In the genomic region with DNA sequence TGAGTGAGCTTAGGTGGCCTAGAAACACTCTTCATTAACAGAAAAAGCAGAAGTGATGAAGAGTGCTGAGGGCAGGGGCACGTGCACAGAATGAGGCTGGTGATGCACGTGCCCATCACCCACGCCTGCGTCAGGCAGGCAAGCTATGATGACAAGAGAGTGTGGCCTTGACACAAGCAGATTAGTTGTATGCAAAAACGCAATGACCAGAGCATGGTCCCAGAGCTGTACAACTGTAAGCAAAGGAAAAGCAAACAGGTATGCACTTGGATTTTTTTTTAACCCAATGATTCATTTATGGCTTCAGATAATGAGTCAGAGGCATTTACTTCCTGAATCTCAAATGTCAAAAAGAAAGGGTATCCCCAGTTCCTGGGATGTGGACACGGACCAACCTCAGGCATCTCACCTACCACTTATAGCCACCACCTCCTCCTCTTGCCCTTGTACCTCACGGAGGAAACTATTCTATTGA, we compare ENCODE assay signal across 9 cellular contexts. TPM values are rescaled to one million over a fixed set of nuclear protein-coding genes. Genes with fewer than 3 reads are reported as not detected.
A peak's percentile ranks its signal among the peaks of the same experiment; 100 is the strongest.
DNase-seq lines count a peak whose midpoint lies in the region; ATAC-seq, FAIRE-seq and TF ChIP-seq lines count a peak whose summit lies in the region.
"Had no signal": no experiment of that assay in that cellular context is flagged by ENCODE, and none has a peak within 500 bp of the region (broad histone marks: within the 10 kb centered on the region; RNA-seq: fewer than 3 reads in every experiment).

No MANE protein-coding gene starts in this region.

- H2AFZ ChIP-seq in IMR-90 (replicated peaks; ENCODE audit: low read length, poor library complexity) (no peak overlapping the region), keratinocyte (ENCODE audit: control insufficient read depth, low read length) (no peak overlapping the region)

- no peak overlapping the region for H4K8ac ChIP-seq in IMR-90 (ENCODE audit: low read depth in 2 of 2, low read length in 2 of 2)

- POLR2A ChIA-PET in IMR-90 (lab: Charles Lee; ENCODE audit: unreplicated experiment): no interaction called here

- TF ChIP-seq CTCF in IMR-90 (conservative IDR thresholded peaks at IDR 0.05; ENCODE audit: low read depth, low read length) (no peak), keratinocyte (optimal IDR thresholded peaks at IDR 0.05 in 1 of 3, IDR thresholded peaks at IDR 0.05 in 1 of 3, conservative IDR thresholded peaks at IDR 0.05 in 1 of 3; ENCODE audit: extremely low read depth in 1 of 3, insufficient read depth in 2 of 3, low read length in 3 of 3) (no peak), uterus (IDR thresholded peaks at IDR 0.05) (no peak)

- in situ Hi-C loops in IMR-90 (cut with MboI; ENCODE audit: low sequenced_read_pairs): no loop called here

- no peaks in the 10 kb centered on the region for H3K9me3 ChIP-seq in IMR-90 (ENCODE audit: control insufficient read depth, insufficient read depth, low read length)
- H3K9me3 ChIP-seq in keratinocyte (ENCODE audit: control insufficient read depth, low read depth, low read length): no peaks in the 10 kb centered on the region
- no peaks in the 10 kb centered on the region for H3K9me3 ChIP-seq in uterus

- H3K4me2 ChIP-seq in IMR-90 (ENCODE audit: low read depth, low read length) (no peak overlapping the region), keratinocyte (ENCODE audit: control insufficient read depth, extremely low read depth, insufficient read depth, low read depth, low read length) (peak overlapping the region; percentile 70)

- H3K4me1 ChIP-seq in IMR-90 (ENCODE audit: control insufficient read depth, insufficient read depth, low read length) (peaks cover 2% of the 10 kb centered on the region), keratinocyte (ENCODE audit: control insufficient read depth, extremely low read depth, insufficient read depth, low read length) (peaks cover 36% of the 10 kb centered on the region), uterus (no peaks in the 10 kb centered on the region)

- H2AK9ac ChIP-seq in IMR-90 (replicated peaks; ENCODE audit: low read depth, low read length, poor library complexity): no peak overlapping the region

- H2BK20ac ChIP-seq in IMR-90 (ENCODE audit: low read depth, low read length): no peak overlapping the region

- no peak for TF ChIP-seq POLR2A in GM18505 (IDR thresholded peaks at IDR 0.05; ENCODE audit: borderline replicate concordance, extremely low read depth, insufficient read depth, insufficient read length)
- no peak for TF ChIP-seq POLR2A in IMR-90 (IDR thresholded peaks at IDR 0.05; ENCODE audit: low read depth, low read length)
- TF ChIP-seq POLR2A in uterus (IDR thresholded peaks at IDR 0.05): no peak

- no peak for TF ChIP-seq RAD21 in IMR-90 (IDR thresholded peaks at IDR 0.05; ENCODE audit: low read length)

- H3K9ac ChIP-seq in IMR-90 (ENCODE audit: low read depth, low read length) (no peak overlapping the region), keratinocyte (ENCODE audit: control insufficient read depth, extremely low read depth, insufficient read depth, low read length) (peak overlapping the region; percentile 52)

- CTCF ChIA-PET in IMR-90 (lab: Yijun Ruan, JAX): interaction anchor here (1.0 kb wide), 1 partner anchor 50 kb away, joined by 4 read pairs; no protein-coding TSS in a partner anchor

- H4K5ac ChIP-seq in IMR-90 (ENCODE audit: low read depth, low read length): no peak overlapping the region

- H3K27me3 ChIP-seq in IMR-90 (ENCODE audit: control insufficient read depth, insufficient read depth, low read length) (peaks cover 12% of the 10 kb centered on the region), keratinocyte (ENCODE audit: control insufficient read depth, extremely low read depth, insufficient read depth, low read length) (no peaks in the 10 kb centered on the region), uterus (no peaks in the 10 kb centered on the region)

- peak; percentile 93 for FAIRE-seq in keratinocyte (lab: Jason Lieb, UNC)

- no peak overlapping the region for H3K27ac ChIP-seq in IMR-90 (ENCODE audit: insufficient read depth, low read length)
- H3K27ac ChIP-seq in keratinocyte (ENCODE audit: control insufficient read depth, insufficient read depth, low read length): peak overlapping the region; percentile 91
- no peak overlapping the region for H3K27ac ChIP-seq in uterus
- H3K27ac ChIP-seq: HL-60 had no signal

- no peak overlapping the region for H3K18ac ChIP-seq in IMR-90 (ENCODE audit: low read depth, low read length)

- BruUV-seq in IMR-90 (replicated peaks; lab: Mats Ljungman, UMichigan): no TSS peak

- H3K9me1 ChIP-seq in IMR-90 (ENCODE audit: insufficient read depth, low read length) (peaks cover 5% of the 10 kb centered on the region; the same call in 1 of the 2 replicates), keratinocyte (ENCODE audit: control insufficient read depth, extremely low read depth, insufficient read depth, low read length) (no peaks in the 10 kb centered on the region)

- H3K56ac ChIP-seq in IMR-90 (ENCODE audit: extremely low read depth, insufficient read depth, low read length): no peak overlapping the region

- no peak overlapping the region for H3K14ac ChIP-seq in IMR-90 (replicated peaks; ENCODE audit: low read depth, low read length)

- ATAC-seq in GM18505 (IDR thresholded peaks at IDR 0.05; ENCODE audit: unreplicated experiment) (peak; percentile 74), GM21825 (IDR thresholded peaks at IDR 0.05; ENCODE audit: unreplicated experiment) (peak; percentile 78), IMR-90 (ENCODE audit: low read depth) (peak; percentile 24; the same call in 1 of the 2 replicates)

- H2BK15ac ChIP-seq in IMR-90 (ENCODE audit: low read depth, low read length): no peak overlapping the region

- H2BK5ac ChIP-seq in IMR-90 (ENCODE audit: low read depth, low read length, poor library complexity, severe bottlenecking): no peak overlapping the region

- no peak overlapping the region for H2BK120ac ChIP-seq in IMR-90 (ENCODE audit: low read depth, low read length)

- no peaks in the 10 kb centered on the region for H3K79me1 ChIP-seq in IMR-90 (ENCODE audit: low read depth in 1 of 2, low read length in 2 of 2)

- no peak overlapping the region for H3K23ac ChIP-seq in IMR-90 (ENCODE audit: low read depth, low read length)

- no peak overlapping the region for H4K91ac ChIP-seq in IMR-90 (ENCODE audit: insufficient read depth, low read depth, low read length)

- dilution Hi-C loops in IMR-90 (cut with HindIII; ENCODE audit: low sequenced_read_pairs, unreplicated experiment) (no loop called here), keratinocyte (cut with MboI; ENCODE audit: extremely low pct_ligation_motif_present, low sequenced_read_pairs) (no loop called here)

- no peak overlapping the region for H3K4ac ChIP-seq in IMR-90 (ENCODE audit: low read depth, low read length)

- no peaks in the 10 kb centered on the region for H4K20me1 ChIP-seq in IMR-90 (ENCODE audit: insufficient read depth, low read length)
- H4K20me1 ChIP-seq in keratinocyte (ENCODE audit: control insufficient read depth, extremely low read depth, insufficient read depth, low read length): no peaks in the 10 kb centered on the region

- intact Hi-C loops in IMR-90 (cut with micrococcal nuclease) (no loop called here), uterus (cut with DNase I; ENCODE audit: low total_unique reads) (no loop called here)

- WGBS in IMR-90 (ENCODE audit: extremely low coverage in 2 of 2, insufficient read length in 1 of 2), 2 experiments: 87% methylated on average over 3 of the region's 7 CpGs; no CpG with 5 or more reads in 1 of the 2 experiments

- H3K36me3 ChIP-seq in IMR-90 (ENCODE audit: control insufficient read depth, insufficient read depth, low read length) (no peaks in the 10 kb centered on the region), keratinocyte (ENCODE audit: control insufficient read depth in 2 of 2, extremely low read depth in 1 of 2, insufficient read depth in 2 of 2, low read length in 2 of 2) (no peaks in the 10 kb centered on the region), uterus (no peaks in the 10 kb centered on the region)

- H2AK5ac ChIP-seq in IMR-90 (ENCODE audit: low read depth, low read length): no peak overlapping the region

- H3K4me3 ChIP-seq in IMR-90 (ENCODE audit: insufficient read depth, low read depth, low read length): no peak overlapping the region
- H3K4me3 ChIP-seq in keratinocyte (ENCODE audit: control insufficient read depth in 2 of 3, extremely low read depth in 1 of 3, insufficient read depth in 2 of 3, low read depth in 1 of 3, low read length in 3 of 3): peak overlapping the region in 1 of 3 experiments; percentile 44
- no peak overlapping the region for H3K4me3 ChIP-seq in uterus

- no peaks in the 10 kb centered on the region for H3K79me2 ChIP-seq in keratinocyte (ENCODE audit: control insufficient read depth, insufficient read depth, low read length)

- peak; percentile 35 for DNase-seq in IMR-90
- peak; percentile 66 for DNase-seq in keratinocyte (ENCODE audit: low read depth, low spot score)
- DNase-seq in AG08395 (ENCODE audit: low spot score): no peak
- DNase-seq in uterus: no peak
- no peak for DNase-seq in cerebellum (ENCODE audit: low spot score)
- no peak for DNase-seq in NK-92 treated with Interleukin-12 subunit alpha and Interleukin-12 subunit beta, amount 100 ng/mL, for 24 hours (lab: John Stamatoyannopoulos, UW)

RNA-seq across cellular contexts. Expression of gene TMEM61, which starts 9.1 kb away (rescaled TPM):
- total RNA-seq in IMR-90 (2012; rRNA removed): not detected in 2 replicates
- polyA plus RNA-seq in IMR-90 (2012; rRNA removed): 0.10 TPM in 1 of 2 replicates, not detected in the other
- polyA plus RNA-seq in IMR-90 (2012; cell fraction: cytosol; rRNA removed): not detected in 2 replicates
- polyA plus RNA-seq in IMR-90 (2012; cell fraction: nucleus; rRNA removed; ENCODE audit: low replicate concordance): 0.11 TPM in 1 of 2 replicates, not detected in the other
- polyA plus RNA-seq in keratinocyte: 0.49 to 1.1 TPM (median 1.0 TPM) in 3 replicates
- polyA plus RNA-seq in keratinocyte (2011; ENCODE audit: low read depth): 0.65 TPM
- 0.69 and 1.9 TPM in 2 replicates for polyA plus RNA-seq in keratinocyte (2011; cell fraction: cytosol; rRNA removed)
- 1.2 and 1.8 TPM in 2 replicates for polyA plus RNA-seq in keratinocyte (2011; cell fraction: nucleus; rRNA removed)
- 1.3 and 1.4 TPM in 2 replicates for polyA plus RNA-seq in keratinocyte (2012; ENCODE audit: low replicate concordance)
- 0.32 to 0.36 TPM in 2 of 3 replicates, not detected in the other for polyA minus RNA-seq in keratinocyte
- polyA minus RNA-seq in keratinocyte (2011; cell fraction: cytosol; rRNA and poly(A)+ RNA removed): 2.5 TPM
- polyA minus RNA-seq in keratinocyte (2011; cell fraction: nucleus; rRNA and poly(A)+ RNA removed): 0.53 and 0.93 TPM in 2 replicates
- total RNA-seq in uterus: under 1 TPM in 1 of 4 donors, not detected in 3; 0.35 TPM
- 1.2 TPM for total RNA-seq in cerebellum

RNA-seq across cellular contexts. Expression of gene BSND, which starts 27.4 kb away (rescaled TPM):
- total RNA-seq in IMR-90 (2012; rRNA removed) (not detected in 2 replicates), uterus (not detected), cerebellum (0.09 TPM)
- polyA plus RNA-seq in IMR-90 (2012; rRNA removed) (not detected in 2 replicates), keratinocyte (not detected in 3 replicates)
- not detected in 2 replicates for polyA plus RNA-seq in IMR-90 (2012; cell fraction: cytosol; rRNA removed)
- not detected in 2 replicates for polyA plus RNA-seq in IMR-90 (2012; cell fraction: nucleus; rRNA removed; ENCODE audit: low replicate concordance)
- polyA plus RNA-seq in keratinocyte (2011; ENCODE audit: low read depth): not detected
- polyA plus RNA-seq in keratinocyte (2011; cell fraction: cytosol; rRNA removed): not detected in 2 replicates
- not detected in 2 replicates for polyA plus RNA-seq in keratinocyte (2011; cell fraction: nucleus; rRNA removed)
- polyA plus RNA-seq in keratinocyte (2012; ENCODE audit: low replicate concordance): not detected in 2 replicates
- not detected in 3 replicates for polyA minus RNA-seq in keratinocyte
- not detected for polyA minus RNA-seq in keratinocyte (2011; cell fraction: cytosol; rRNA and poly(A)+ RNA removed)
- not detected in 2 replicates for polyA minus RNA-seq in keratinocyte (2011; cell fraction: nucleus; rRNA and poly(A)+ RNA removed)

Comparison
In these comparisons a context has a peak if more than half of its experiments do, and no peak if none do; other contexts are left out.
1. ATAC-seq: peak in every context shown above with its lines; median percentile 78 in GM21825; 74 in GM18505; 24 in IMR-90.
2. DNase-seq: peak in IMR-90 (single experiment) and keratinocyte (single experiment); none in AG08395 (single experiment), uterus (0 of 2), cerebellum (single experiment) and NK-92 treated with Interleukin-12 subunit alpha and Interleukin-12 subunit beta, amount 100 ng/mL, for 24 hours (single experiment).